Comparison of ENCODE assay signal across 1 cellular context in genomic region chr5:39201795-39202593, GRCh38.
TF ChIP-seq lines count a peak whose summit lies in the region.

No MANE protein-coding gene starts in this region.

TF ChIP-seq in K562, 482 proteins besides CTCF, POLR2A, EP300 and RAD21 (continued from another document):
- 0 out of 2 replicates have a peak, but pooled peaks have one; percentile 46 for TF ChIP-seq GTF2E2 (tag; IDR thresholded peaks at IDR 0.05)
- TF ChIP-seq ZNF644 (tag; IDR thresholded peaks at IDR 0.05; ENCODE audit: low read depth), result 0 out of 2 replicates have a peak, but pooled peaks have one; percentile 34
- TF ChIP-seq BACH1 (tag; IDR thresholded peaks at IDR 0.05), result peak; percentile 26; the same call in 1 of the 2 replicates
- TF ChIP-seq ZNF740 (CRISPR knock-in tag; IDR thresholded peaks at IDR 0.05), result peak; percentile 86
- no peak for TF ChIP-seq ZNF740 (tag; IDR thresholded peaks at IDR 0.05)
- 0 out of 2 replicates have a peak, but pooled peaks have one; percentile 11 for TF ChIP-seq ZNF583 (CRISPR knock-in tag; IDR thresholded peaks at IDR 0.05)
- TF ChIP-seq AFF4 (CRISPR knock-in tag; IDR thresholded peaks at IDR 0.05), result 0 out of 2 replicates have a peak, but pooled peaks have one; percentile 9
- TF ChIP-seq ZFX (CRISPR knock-in tag; IDR thresholded peaks at IDR 0.05), result peak; percentile 99
- TF ChIP-seq TSC22D4 (tag; IDR thresholded peaks at IDR 0.05), result no peak
- TF ChIP-seq, protein P1, sequence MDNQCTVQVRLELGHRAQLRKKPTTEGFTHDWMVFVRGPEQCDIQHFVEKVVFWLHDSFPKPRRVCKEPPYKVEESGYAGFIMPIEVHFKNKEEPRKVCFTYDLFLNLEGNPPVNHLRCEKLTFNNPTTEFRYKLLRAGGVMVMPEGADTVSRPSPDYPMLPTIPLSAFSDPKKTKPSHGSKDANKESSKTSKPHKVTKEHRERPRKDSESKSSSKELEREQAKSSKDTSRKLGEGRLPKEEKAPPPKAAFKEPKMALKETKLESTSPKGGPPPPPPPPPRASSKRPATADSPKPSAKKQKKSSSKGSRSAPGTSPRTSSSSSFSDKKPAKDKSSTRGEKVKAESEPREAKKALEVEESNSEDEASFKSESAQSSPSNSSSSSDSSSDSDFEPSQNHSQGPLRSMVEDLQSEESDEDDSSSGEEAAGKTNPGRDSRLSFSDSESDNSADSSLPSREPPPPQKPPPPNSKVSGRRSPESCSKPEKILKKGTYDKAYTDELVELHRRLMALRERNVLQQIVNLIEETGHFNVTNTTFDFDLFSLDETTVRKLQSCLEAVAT (IDR thresholded peaks at IDR 0.05), result 0 out of 4 replicates have a peak, but pooled peaks of 1 of the 2 experiments have one; percentile 17
- TF ChIP-seq BRD4 (IDR thresholded peaks at IDR 0.05), result peak; percentile 95
- TF ChIP-seq TEAD1 (CRISPR knock-in tag; IDR thresholded peaks at IDR 0.05), result 0 out of 4 replicates have a peak, but pooled peaks of 1 of the 2 experiments have one; percentile 38
- TF ChIP-seq GABPB1 (CRISPR knock-in tag; IDR thresholded peaks at IDR 0.05), result 0 out of 2 replicates have a peak, but pooled peaks have one; percentile 5
- no peak for TF ChIP-seq CBX1 (IDR thresholded peaks at IDR 0.05; ENCODE audit: low read depth)
- TF ChIP-seq FOXJ2 (tag; IDR thresholded peaks at IDR 0.05), result no peak
- TF ChIP-seq FOXK2 (conservative IDR thresholded peaks at IDR 0.05 in 1 of 2, IDR thresholded peaks at IDR 0.05 in 1 of 2; ENCODE audit: low read depth in 2 of 2), result peak; percentile 22 to 29; a peak in 2 of 4 replicates
- TF ChIP-seq ZBTB17 (CRISPR knock-in tag; IDR thresholded peaks at IDR 0.05), result no peak
- no peak for TF ChIP-seq CUX1 (CRISPR knock-in tag; IDR thresholded peaks at IDR 0.05)
- TF ChIP-seq, protein P2, sequence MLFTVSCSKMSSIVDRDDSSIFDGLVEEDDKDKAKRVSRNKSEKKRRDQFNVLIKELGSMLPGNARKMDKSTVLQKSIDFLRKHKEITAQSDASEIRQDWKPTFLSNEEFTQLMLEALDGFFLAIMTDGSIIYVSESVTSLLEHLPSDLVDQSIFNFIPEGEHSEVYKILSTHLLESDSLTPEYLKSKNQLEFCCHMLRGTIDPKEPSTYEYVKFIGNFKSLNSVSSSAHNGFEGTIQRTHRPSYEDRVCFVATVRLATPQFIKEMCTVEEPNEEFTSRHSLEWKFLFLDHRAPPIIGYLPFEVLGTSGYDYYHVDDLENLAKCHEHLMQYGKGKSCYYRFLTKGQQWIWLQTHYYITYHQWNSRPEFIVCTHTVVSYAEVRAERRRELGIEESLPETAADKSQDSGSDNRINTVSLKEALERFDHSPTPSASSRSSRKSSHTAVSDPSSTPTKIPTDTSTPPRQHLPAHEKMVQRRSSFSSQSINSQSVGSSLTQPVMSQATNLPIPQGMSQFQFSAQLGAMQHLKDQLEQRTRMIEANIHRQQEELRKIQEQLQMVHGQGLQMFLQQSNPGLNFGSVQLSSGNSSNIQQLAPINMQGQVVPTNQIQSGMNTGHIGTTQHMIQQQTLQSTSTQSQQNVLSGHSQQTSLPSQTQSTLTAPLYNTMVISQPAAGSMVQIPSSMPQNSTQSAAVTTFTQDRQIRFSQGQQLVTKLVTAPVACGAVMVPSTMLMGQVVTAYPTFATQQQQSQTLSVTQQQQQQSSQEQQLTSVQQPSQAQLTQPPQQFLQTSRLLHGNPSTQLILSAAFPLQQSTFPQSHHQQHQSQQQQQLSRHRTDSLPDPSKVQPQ (CRISPR knock-in tag; IDR thresholded peaks at IDR 0.05; ENCODE audit: borderline replicate concordance), result no peak
- TF ChIP-seq ZNF518B (CRISPR knock-in tag; IDR thresholded peaks at IDR 0.05), result no peak
- TF ChIP-seq FUS (optimal IDR thresholded peaks at IDR 0.05; ENCODE audit: low read depth, low read length), result no peak
- 0 out of 2 replicates have a peak, but pooled peaks have one; percentile 23 for TF ChIP-seq MBD2 (IDR thresholded peaks at IDR 0.05; ENCODE audit: borderline replicate concordance, low read depth)
- 0 out of 2 replicates have a peak, but pooled peaks have one; percentile 25 for TF ChIP-seq SMAD4 (CRISPR knock-in tag; conservative IDR thresholded peaks at IDR 0.05)
- TF ChIP-seq GTF2A2 (tag; IDR thresholded peaks at IDR 0.05), result 0 out of 2 replicates have a peak, but pooled peaks have one; percentile 32
- TF ChIP-seq MYNN (IDR thresholded peaks at IDR 0.05), result no peak
- no peak for TF ChIP-seq MYNN (CRISPR knock-in tag; IDR thresholded peaks at IDR 0.05)
